1 cellular context compared by ENCODE assay signal in the genomic region with DNA sequence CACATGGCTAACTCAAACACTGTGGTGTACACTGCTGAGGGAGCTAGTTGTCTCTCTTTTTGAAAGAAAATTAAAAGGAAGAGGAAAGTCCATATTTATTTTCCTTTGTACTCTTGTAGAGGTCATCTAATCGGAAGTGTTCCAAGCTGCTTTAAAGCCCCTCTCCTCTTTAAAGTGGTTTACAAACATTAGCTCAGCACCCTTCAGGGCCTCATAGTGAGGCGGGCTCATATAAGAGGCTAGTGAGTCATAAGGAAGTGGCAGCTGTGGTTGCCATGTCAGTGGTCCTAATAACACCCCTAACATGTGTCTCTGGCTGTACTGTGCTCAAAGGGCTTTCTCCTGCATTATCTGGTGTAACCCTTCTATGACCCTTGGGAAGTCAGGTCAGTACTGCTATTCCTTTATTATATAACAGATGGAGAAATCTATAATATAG.
TF ChIP-seq lines count a peak whose summit lies in the region.

No MANE protein-coding gene starts in this region.

TF ChIP-seq in HepG2, 621 proteins besides CTCF, POLR2A, EP300 and RAD21 (continued from another document and continues in another):
- TF ChIP-seq, protein P1, sequence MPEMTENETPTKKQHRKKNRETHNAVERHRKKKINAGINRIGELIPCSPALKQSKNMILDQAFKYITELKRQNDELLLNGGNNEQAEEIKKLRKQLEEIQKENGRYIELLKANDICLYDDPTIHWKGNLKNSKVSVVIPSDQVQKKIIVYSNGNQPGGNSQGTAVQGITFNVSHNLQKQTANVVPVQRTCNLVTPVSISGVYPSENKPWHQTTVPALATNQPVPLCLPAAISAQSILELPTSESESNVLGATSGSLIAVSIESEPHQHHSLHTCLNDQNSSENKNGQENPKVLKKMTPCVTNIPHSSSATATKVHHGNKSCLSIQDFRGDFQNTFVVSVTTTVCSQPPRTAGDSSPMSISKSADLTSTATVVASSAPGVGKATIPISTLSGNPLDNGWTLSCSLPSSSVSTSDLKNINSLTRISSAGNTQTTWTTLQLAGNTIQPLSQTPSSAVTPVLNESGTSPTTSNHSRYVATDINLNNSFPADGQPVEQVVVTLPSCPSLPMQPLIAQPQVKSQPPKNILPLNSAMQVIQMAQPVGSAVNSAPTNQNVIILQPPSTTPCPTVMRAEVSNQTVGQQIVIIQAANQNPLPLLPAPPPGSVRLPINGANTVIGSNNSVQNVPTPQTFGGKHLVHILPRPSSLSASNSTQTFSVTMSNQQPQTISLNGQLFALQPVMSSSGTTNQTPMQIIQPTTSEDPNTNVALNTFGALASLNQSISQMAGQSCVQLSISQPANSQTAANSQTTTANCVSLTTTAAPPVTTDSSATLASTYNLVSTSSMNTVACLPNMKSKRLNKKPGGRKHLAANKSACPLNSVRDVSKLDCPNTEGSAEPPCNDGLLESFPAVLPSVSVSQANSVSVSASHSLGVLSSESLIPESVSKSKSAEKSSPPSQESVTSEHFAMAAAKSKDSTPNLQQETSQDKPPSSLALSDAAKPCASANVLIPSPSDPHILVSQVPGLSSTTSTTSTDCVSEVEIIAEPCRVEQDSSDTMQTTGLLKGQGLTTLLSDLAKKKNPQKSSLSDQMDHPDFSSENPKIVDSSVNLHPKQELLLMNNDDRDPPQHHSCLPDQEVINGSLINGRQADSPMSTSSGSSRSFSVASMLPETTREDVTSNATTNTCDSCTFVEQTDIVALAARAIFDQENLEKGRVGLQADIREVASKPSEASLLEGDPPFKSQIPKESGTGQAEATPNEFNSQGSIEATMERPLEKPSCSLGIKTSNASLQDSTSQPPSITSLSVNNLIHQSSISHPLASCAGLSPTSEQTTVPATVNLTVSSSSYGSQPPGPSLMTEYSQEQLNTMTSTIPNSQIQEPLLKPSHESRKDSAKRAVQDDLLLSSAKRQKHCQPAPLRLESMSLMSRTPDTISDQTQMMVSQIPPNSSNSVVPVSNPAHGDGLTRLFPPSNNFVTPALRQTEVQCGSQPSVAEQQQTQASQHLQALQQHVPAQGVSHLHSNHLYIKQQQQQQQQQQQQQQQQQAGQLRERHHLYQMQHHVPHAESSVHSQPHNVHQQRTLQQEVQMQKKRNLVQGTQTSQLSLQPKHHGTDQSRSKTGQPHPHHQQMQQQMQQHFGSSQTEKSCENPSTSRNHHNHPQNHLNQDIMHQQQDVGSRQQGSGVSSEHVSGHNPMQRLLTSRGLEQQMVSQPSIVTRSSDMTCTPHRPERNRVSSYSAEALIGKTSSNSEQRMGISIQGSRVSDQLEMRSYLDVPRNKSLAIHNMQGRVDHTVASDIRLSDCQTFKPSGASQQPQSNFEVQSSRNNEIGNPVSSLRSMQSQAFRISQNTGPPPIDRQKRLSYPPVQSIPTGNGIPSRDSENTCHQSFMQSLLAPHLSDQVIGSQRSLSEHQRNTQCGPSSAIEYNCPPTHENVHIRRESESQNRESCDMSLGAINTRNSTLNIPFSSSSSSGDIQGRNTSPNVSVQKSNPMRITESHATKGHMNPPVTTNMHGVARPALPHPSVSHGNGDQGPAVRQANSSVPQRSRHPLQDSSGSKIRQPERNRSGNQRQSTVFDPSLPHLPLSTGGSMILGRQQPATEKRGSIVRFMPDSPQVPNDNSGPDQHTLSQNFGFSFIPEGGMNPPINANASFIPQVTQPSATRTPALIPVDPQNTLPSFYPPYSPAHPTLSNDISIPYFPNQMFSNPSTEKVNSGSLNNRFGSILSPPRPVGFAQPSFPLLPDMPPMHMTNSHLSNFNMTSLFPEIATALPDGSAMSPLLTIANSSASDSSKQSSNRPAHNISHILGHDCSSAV (CRISPR knock-in tag; IDR thresholded peaks at IDR 0.05; ENCODE audit: borderline replicate concordance) = no peak
- TF ChIP-seq ZFX (CRISPR knock-in tag; IDR thresholded peaks at IDR 0.05; ENCODE audit: low read depth) (peak; percentile 16; the same call in 1 of the 2 replicates), ZNF724P (CRISPR knock-in tag; IDR thresholded peaks at IDR 0.05; ENCODE audit: borderline replicate concordance) (0 out of 2 replicates have a peak, but pooled peaks have one; percentile 35), GLI4 (CRISPR knock-in tag; IDR thresholded peaks at IDR 0.05; ENCODE audit: borderline replicate concordance) (no peak), ETV6 (CRISPR knock-in tag; conservative IDR thresholded peaks at IDR 0.05) (no peak; the same call in 1 of the 2 replicates), MEIS1 (CRISPR knock-in tag; IDR thresholded peaks at IDR 0.05; ENCODE audit: borderline replicate concordance) (peak; percentile 46; the same call in 1 of the 2 replicates), FOSL1 (CRISPR knock-in tag; IDR thresholded peaks at IDR 0.05; ENCODE audit: borderline replicate concordance) (peak; percentile 98), ZNF460 (CRISPR knock-in tag; IDR thresholded peaks at IDR 0.05; ENCODE audit: borderline replicate concordance) (no peak; the same call in 1 of the 2 replicates), ZSCAN31 (CRISPR knock-in tag; IDR thresholded peaks at IDR 0.05; ENCODE audit: low read depth) (0 out of 2 replicates have a peak, but pooled peaks have one; percentile 30), ZNF333 (CRISPR knock-in tag; IDR thresholded peaks at IDR 0.05; ENCODE audit: borderline replicate concordance) (no peak), ZKSCAN8 (CRISPR knock-in tag; IDR thresholded peaks at IDR 0.05; ENCODE audit: borderline replicate concordance) (peak; percentile 95), ZNF781 (CRISPR knock-in tag; IDR thresholded peaks at IDR 0.05; ENCODE audit: borderline replicate concordance, not compliant biosample characterization) (no peak), THYN1 (CRISPR knock-in tag; IDR thresholded peaks at IDR 0.05; ENCODE audit: borderline replicate concordance, low read depth) (no peak), IKZF4 (CRISPR knock-in tag; IDR thresholded peaks at IDR 0.05; ENCODE audit: borderline replicate concordance, low read depth, not compliant biosample characterization) (no peak), SP140L (CRISPR knock-in tag; IDR thresholded peaks at IDR 0.05; ENCODE audit: borderline replicate concordance) (no peak), ZSCAN29 (CRISPR knock-in tag; conservative IDR thresholded peaks at IDR 0.05) (0 out of 2 replicates have a peak, but pooled peaks have one; percentile 37), ZBTB8A (CRISPR knock-in tag; IDR thresholded peaks at IDR 0.05; ENCODE audit: borderline replicate concordance, low read depth) (no peak), ZNF558 (CRISPR knock-in tag; IDR thresholded peaks at IDR 0.05; ENCODE audit: borderline replicate concordance) (no peak), ZNF331 (CRISPR knock-in tag; IDR thresholded peaks at IDR 0.05) (peak; percentile 82), BCL6 (CRISPR knock-in tag; IDR thresholded peaks at IDR 0.05) (peak; percentile 95), SP1 (IDR thresholded peaks at IDR 0.05) (no peak), SP1 (CRISPR knock-in tag; IDR thresholded peaks at IDR 0.05) (peak; percentile 46), POLR2G (IDR thresholded peaks at IDR 0.05; ENCODE audit: low read depth, low read length) (peak; percentile 47; the same call in 1 of the 2 replicates), TRIM24 (CRISPR knock-in tag; IDR thresholded peaks at IDR 0.05) (0 out of 2 replicates have a peak, but pooled peaks have one; percentile 35), CCAR2 (optimal IDR thresholded peaks at IDR 0.05; ENCODE audit: low read depth, low read length) (no peak), HDAC1 (CRISPR knock-in tag; IDR thresholded peaks at IDR 0.05) (peak; percentile 91), FIP1L1 (IDR thresholded peaks at IDR 0.05; ENCODE audit: borderline replicate concordance, insufficient read depth, low read depth, low read length) (no peak), HMGA1 (CRISPR knock-in tag; conservative IDR thresholded peaks at IDR 0.05) (no peak), NKX3-1 (CRISPR knock-in tag; IDR thresholded peaks at IDR 0.05) (peak; percentile 99)
- TF ChIP-seq, protein P2, sequence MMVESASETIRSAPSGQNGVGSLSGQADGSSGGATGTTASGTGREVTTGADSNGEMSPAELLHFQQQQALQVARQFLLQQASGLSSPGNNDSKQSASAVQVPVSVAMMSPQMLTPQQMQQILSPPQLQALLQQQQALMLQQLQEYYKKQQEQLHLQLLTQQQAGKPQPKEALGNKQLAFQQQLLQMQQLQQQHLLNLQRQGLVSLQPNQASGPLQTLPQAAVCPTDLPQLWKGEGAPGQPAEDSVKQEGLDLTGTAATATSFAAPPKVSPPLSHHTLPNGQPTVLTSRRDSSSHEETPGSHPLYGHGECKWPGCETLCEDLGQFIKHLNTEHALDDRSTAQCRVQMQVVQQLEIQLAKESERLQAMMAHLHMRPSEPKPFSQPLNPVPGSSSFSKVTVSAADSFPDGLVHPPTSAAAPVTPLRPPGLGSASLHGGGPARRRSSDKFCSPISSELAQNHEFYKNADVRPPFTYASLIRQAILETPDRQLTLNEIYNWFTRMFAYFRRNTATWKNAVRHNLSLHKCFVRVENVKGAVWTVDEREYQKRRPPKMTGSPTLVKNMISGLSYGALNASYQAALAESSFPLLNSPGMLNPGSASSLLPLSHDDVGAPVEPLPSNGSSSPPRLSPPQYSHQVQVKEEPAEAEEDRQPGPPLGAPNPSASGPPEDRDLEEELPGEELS (CRISPR knock-in tag; IDR thresholded peaks at IDR 0.05) = peak; percentile 99
- TF ChIP-seq, protein P3, sequence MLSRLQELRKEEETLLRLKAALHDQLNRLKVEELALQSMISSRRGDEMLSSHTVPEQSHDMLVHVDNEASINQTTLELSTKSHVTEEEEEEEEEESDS (CRISPR knock-in tag; IDR thresholded peaks at IDR 0.05; ENCODE audit: borderline replicate concordance) = 0 out of 2 replicates have a peak, but pooled peaks have one; percentile 26
- TF ChIP-seq, protein P4, sequence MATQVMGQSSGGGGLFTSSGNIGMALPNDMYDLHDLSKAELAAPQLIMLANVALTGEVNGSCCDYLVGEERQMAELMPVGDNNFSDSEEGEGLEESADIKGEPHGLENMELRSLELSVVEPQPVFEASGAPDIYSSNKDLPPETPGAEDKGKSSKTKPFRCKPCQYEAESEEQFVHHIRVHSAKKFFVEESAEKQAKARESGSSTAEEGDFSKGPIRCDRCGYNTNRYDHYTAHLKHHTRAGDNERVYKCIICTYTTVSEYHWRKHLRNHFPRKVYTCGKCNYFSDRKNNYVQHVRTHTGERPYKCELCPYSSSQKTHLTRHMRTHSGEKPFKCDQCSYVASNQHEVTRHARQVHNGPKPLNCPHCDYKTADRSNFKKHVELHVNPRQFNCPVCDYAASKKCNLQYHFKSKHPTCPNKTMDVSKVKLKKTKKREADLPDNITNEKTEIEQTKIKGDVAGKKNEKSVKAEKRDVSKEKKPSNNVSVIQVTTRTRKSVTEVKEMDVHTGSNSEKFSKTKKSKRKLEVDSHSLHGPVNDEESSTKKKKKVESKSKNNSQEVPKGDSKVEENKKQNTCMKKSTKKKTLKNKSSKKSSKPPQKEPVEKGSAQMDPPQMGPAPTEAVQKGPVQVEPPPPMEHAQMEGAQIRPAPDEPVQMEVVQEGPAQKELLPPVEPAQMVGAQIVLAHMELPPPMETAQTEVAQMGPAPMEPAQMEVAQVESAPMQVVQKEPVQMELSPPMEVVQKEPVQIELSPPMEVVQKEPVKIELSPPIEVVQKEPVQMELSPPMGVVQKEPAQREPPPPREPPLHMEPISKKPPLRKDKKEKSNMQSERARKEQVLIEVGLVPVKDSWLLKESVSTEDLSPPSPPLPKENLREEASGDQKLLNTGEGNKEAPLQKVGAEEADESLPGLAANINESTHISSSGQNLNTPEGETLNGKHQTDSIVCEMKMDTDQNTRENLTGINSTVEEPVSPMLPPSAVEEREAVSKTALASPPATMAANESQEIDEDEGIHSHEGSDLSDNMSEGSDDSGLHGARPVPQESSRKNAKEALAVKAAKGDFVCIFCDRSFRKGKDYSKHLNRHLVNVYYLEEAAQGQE (IDR thresholded peaks at IDR 0.05; ENCODE audit: borderline replicate concordance in 1 of 2, low read depth in 1 of 2, low read length in 2 of 2) = peak in 1 of 2 experiments; percentile 77; a peak in 1 of 4 replicates
- TF ChIP-seq, protein P5, sequence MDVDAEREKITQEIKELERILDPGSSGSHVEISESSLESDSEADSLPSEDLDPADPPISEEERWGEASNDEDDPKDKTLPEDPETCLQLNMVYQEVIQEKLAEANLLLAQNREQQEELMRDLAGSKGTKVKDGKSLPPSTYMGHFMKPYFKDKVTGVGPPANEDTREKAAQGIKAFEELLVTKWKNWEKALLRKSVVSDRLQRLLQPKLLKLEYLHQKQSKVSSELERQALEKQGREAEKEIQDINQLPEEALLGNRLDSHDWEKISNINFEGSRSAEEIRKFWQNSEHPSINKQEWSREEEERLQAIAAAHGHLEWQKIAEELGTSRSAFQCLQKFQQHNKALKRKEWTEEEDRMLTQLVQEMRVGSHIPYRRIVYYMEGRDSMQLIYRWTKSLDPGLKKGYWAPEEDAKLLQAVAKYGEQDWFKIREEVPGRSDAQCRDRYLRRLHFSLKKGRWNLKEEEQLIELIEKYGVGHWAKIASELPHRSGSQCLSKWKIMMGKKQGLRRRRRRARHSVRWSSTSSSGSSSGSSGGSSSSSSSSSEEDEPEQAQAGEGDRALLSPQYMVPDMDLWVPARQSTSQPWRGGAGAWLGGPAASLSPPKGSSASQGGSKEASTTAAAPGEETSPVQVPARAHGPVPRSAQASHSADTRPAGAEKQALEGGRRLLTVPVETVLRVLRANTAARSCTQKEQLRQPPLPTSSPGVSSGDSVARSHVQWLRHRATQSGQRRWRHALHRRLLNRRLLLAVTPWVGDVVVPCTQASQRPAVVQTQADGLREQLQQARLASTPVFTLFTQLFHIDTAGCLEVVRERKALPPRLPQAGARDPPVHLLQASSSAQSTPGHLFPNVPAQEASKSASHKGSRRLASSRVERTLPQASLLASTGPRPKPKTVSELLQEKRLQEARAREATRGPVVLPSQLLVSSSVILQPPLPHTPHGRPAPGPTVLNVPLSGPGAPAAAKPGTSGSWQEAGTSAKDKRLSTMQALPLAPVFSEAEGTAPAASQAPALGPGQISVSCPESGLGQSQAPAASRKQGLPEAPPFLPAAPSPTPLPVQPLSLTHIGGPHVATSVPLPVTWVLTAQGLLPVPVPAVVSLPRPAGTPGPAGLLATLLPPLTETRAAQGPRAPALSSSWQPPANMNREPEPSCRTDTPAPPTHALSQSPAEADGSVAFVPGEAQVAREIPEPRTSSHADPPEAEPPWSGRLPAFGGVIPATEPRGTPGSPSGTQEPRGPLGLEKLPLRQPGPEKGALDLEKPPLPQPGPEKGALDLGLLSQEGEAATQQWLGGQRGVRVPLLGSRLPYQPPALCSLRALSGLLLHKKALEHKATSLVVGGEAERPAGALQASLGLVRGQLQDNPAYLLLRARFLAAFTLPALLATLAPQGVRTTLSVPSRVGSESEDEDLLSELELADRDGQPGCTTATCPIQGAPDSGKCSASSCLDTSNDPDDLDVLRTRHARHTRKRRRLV (CRISPR knock-in tag; IDR thresholded peaks at IDR 0.05) = no peak
- TF ChIP-seq, protein P6, sequence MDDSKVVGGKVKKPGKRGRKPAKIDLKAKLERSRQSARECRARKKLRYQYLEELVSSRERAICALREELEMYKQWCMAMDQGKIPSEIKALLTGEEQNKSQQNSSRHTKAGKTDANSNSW (CRISPR knock-in tag; IDR thresholded peaks at IDR 0.05; ENCODE audit: borderline replicate concordance) = no peak
- TF ChIP-seq, protein P7, sequence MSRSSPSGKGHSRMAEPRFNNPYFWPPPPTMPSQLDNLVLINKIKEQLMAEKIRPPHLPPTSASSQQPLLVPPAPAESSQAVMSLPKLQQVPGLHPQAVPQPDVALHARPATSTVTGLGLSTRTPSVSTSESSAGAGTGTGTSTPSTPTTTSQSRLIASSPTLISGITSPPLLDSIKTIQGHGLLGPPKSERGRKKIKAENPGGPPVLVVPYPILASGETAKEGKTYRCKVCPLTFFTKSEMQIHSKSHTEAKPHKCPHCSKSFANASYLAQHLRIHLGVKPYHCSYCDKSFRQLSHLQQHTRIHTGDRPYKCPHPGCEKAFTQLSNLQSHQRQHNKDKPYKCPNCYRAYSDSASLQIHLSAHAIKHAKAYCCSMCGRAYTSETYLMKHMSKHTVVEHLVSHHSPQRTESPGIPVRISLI (CRISPR knock-in tag; IDR thresholded peaks at IDR 0.05; ENCODE audit: borderline replicate concordance) = 0 out of 2 replicates have a peak, but pooled peaks have one; percentile 59
